ENCODE assay signal across 23 cellular contexts in genomic region chr12:761276-761675, GRCh38. TPM values are rescaled to one million over a fixed set of nuclear protein-coding genes. Genes with fewer than 3 reads are reported as not detected.
DNase-seq lines count a peak whose midpoint lies in the region; ATAC-seq and TF ChIP-seq lines count a peak whose summit lies in the region.
"Had no signal": no experiment of that assay in that cellular context is flagged by ENCODE, and none has a peak within 500 bp of the region (broad histone marks: within the 10 kb centered on the region; RNA-seq: fewer than 3 reads in every experiment).

No MANE protein-coding gene starts in this region.

- no peak for DNase-seq in activated T-cell treated with anti-CD3 and anti-CD28 coated beads, Interleukin-2, amount 50 U/mL, for 72 hours
- no peak for DNase-seq in activated T-cell treated with anti-CD3 and anti-CD28 coated beads for 4 hours
- peak; percentile 33 for DNase-seq in GM23248
- DNase-seq in choroid plexus epithelial cell (ENCODE audit: low read depth): peak; percentile 46
- no peak for DNase-seq in smooth muscle cell (lab: John Stamatoyannopoulos, UW; ENCODE audit: unreplicated experiment)
- DNase-seq in NCI-H1417 treated with DMSO at 0.1 percent for 48 hours (lab: John Stamatoyannopoulos, UW): no peak
- DNase-seq in NCI-H774 (lab: John Stamatoyannopoulos, UW): no peak
- no peak for DNase-seq in anterior cingulate cortex (lab: John Stamatoyannopoulos, UW)
- DNase-seq: activated CD4-positive, CD25-positive, alpha-beta regulatory T cell treated with anti-CD3 and anti-CD28 coated beads, Interleukin-2, amount 50 U/mL, for 72 hours; activated CD8-positive, alpha-beta memory T cell treated with anti-CD3 and anti-CD28 coated beads for 24 hours; activated naive CD4-positive, alpha-beta T cell treated with anti-CD3 and anti-CD28 coated beads, Interleukin-2, amount 10 ng/mL, durations not matched to agents 7 days and 5 days; foreskin fibroblast; heart left ventricle; left cardiac atrium; NCI-H1694 treated with DMSO at 0.1 percent for 48 hours; NCI-H2171; NCI-H524; NK-92 treated with Interleukin-12 subunit alpha and Interleukin-12 subunit beta, amount 100 ng/mL, for 24 hours; psoas muscle; SIG-M5; stimulated activated CD4-positive, alpha-beta T cell treated with anti-CD3 and anti-CD28 coated beads, Interleukin-1b, Interleukin-23, amount 100 ng/mL, for 48 hours; upper lobe of left lung had no signal

- H3K27me3 ChIP-seq in GM23248 (replicated peaks; ENCODE audit: insufficient read depth) (no peaks in the 10 kb centered on the region), smooth muscle cell (ENCODE audit: low read depth) (no peaks in the 10 kb centered on the region)
- H3K27me3 ChIP-seq: heart left ventricle, upper lobe of left lung had no signal

- H3K27me3 Mint-ChIP-seq in activated T-cell treated with anti-CD3 and anti-CD28 coated beads, Interleukin-2, amount 50 U/mL, for 72 hours (ENCODE audit: low read depth): no peaks in the 10 kb centered on the region
- H3K27me3 Mint-ChIP-seq: activated naive CD4-positive, alpha-beta T cell treated with anti-CD3 and anti-CD28 coated beads, Interleukin-2, amount 10 ng/mL, durations not matched to agents 7 days and 5 days had no signal

- TF ChIP-seq CTCF in choroid plexus epithelial cell (conservative IDR thresholded peaks at IDR 0.05; ENCODE audit: low read depth, low read length) (no peak), smooth muscle cell (IDR thresholded peaks at IDR 0.05; ENCODE audit: borderline replicate concordance, insufficient read depth, poor library complexity, severe bottlenecking) (no peak)

- H3K4me3 ChIP-seq in GM23248 (peak overlapping the region; percentile 13; the same call in 1 of the 2 replicates), choroid plexus epithelial cell (ENCODE audit: low read depth, low read length) (no peak overlapping the region), smooth muscle cell (no peak overlapping the region)
- H3K4me3 ChIP-seq: heart left ventricle, psoas muscle, skin epidermis, upper lobe of left lung had no signal

- WGBS in GM23248 (ENCODE audit: low coverage in 1 of 2, low lambda C conversion rate in 2 of 2, missing lambda C conversion rate in 2 of 2), 2 experiments: 4 to 13% methylated on average over 1 of the region's 1 CpG
- 90% methylated on average over 1 of the region's 1 CpG for WGBS in smooth muscle cell (ENCODE audit: low lambda C conversion rate)

- no peaks in the 10 kb centered on the region for H3K9me3 Mint-ChIP-seq in activated T-cell treated with anti-CD3 and anti-CD28 coated beads, Interleukin-2, amount 50 U/mL, for 72 hours
- H3K9me3 Mint-ChIP-seq: activated naive CD4-positive, alpha-beta T cell treated with anti-CD3 and anti-CD28 coated beads, Interleukin-2, amount 10 ng/mL, durations not matched to agents 7 days and 5 days had no signal

- H3K9me3 ChIP-seq in GM23248 (ENCODE audit: low read depth) (no peaks in the 10 kb centered on the region), smooth muscle cell (replicated peaks; ENCODE audit: low read depth) (no peaks in the 10 kb centered on the region)
- H3K9me3 ChIP-seq: heart left ventricle, psoas muscle, upper lobe of left lung had no signal

- 0 out of 2 replicates have a peak, but pooled peaks cover 3% of the 10 kb centered on the region for H3K36me3 ChIP-seq in GM23248 (ENCODE audit: low read depth)
- no peaks in the 10 kb centered on the region for H3K36me3 ChIP-seq in smooth muscle cell (ENCODE audit: low read depth)

- H3F3A ChIP-seq in GM23248 (ENCODE audit: insufficient read depth) (peaks cover 11% of the 10 kb centered on the region; the same call in 1 of the 2 replicates), smooth muscle cell (ENCODE audit: low read depth) (peaks cover 4% of the 10 kb centered on the region)

- H3K27ac Mint-ChIP-seq in activated T-cell treated with anti-CD3 and anti-CD28 coated beads, Interleukin-2, amount 50 U/mL, for 72 hours: peak overlapping the region; percentile 93
- H3K27ac Mint-ChIP-seq: activated naive CD4-positive, alpha-beta T cell treated with anti-CD3 and anti-CD28 coated beads, Interleukin-2, amount 10 ng/mL, durations not matched to agents 7 days and 5 days had no signal

- H3K36me3 Mint-ChIP-seq in activated T-cell treated with anti-CD3 and anti-CD28 coated beads, Interleukin-2, amount 50 U/mL, for 72 hours (ENCODE audit: insufficient read depth in 2 of 2): peaks cover 6 to 18% of the 10 kb centered on the region in 2 donors

- H3K27ac ChIP-seq in GM23248: no peak overlapping the region
- no peak overlapping the region for H3K27ac ChIP-seq in smooth muscle cell (ENCODE audit: low read depth)
- H3K27ac ChIP-seq: heart left ventricle, psoas muscle, skin epidermis, upper lobe of left lung had no signal

- H3K4me1 ChIP-seq in GM23248 (ENCODE audit: insufficient read depth) (peaks cover 30% of the 10 kb centered on the region), smooth muscle cell (ENCODE audit: low read depth) (peaks cover 11% of the 10 kb centered on the region)

- ATAC-seq in activated T-cell treated with anti-CD3 and anti-CD28 coated beads, Interleukin-2, amount 50 U/mL, for 72 hours (replicated peaks in 1 of 2): no peak
- ATAC-seq: heart left ventricle, left cardiac atrium, psoas muscle had no signal

- H2AFZ ChIP-seq in GM23248 (no peak overlapping the region), smooth muscle cell (ENCODE audit: low read depth) (no peak overlapping the region)

- H3K9ac ChIP-seq in GM23248: 0 out of 2 replicates have a peak overlapping the region, but pooled peaks have one; percentile 1
- H3K9ac ChIP-seq in smooth muscle cell (ENCODE audit: low read depth): no peak overlapping the region

- peak overlapping the region; percentile 36 for H3K4me2 ChIP-seq in GM23248 (ENCODE audit: unreplicated experiment)
- H3K4me2 ChIP-seq in smooth muscle cell: peak overlapping the region; percentile 15

- peaks cover 79% of the 10 kb centered on the region for H3K4me1 Mint-ChIP-seq in activated T-cell treated with anti-CD3 and anti-CD28 coated beads, Interleukin-2, amount 50 U/mL, for 72 hours (ENCODE audit: low read depth)

- H4K20me1 ChIP-seq in GM23248 (ENCODE audit: insufficient read depth): peaks cover 20% of the 10 kb centered on the region; the same call in 1 of the 2 replicates
- H4K20me1 ChIP-seq in smooth muscle cell (ENCODE audit: low read depth): peaks cover 97% of the 10 kb centered on the region

- in situ Hi-C loops in GM23248 (cut with MboI): no loop called here

- no peaks in the 10 kb centered on the region for H3K9me2 ChIP-seq in GM23248 (ENCODE audit: insufficient read depth)

- H3K79me2 ChIP-seq in GM23248 (ENCODE audit: insufficient read depth): peaks cover 100% of the 10 kb centered on the region
- peaks cover 100% of the 10 kb centered on the region for H3K79me2 ChIP-seq in smooth muscle cell (ENCODE audit: low read depth)

- H3K4me3 Mint-ChIP-seq in activated T-cell treated with anti-CD3 and anti-CD28 coated beads, Interleukin-2, amount 50 U/mL, for 72 hours: peak overlapping the region; percentile 50 to 71
- H3K4me3 Mint-ChIP-seq: activated naive CD4-positive, alpha-beta T cell treated with anti-CD3 and anti-CD28 coated beads, Interleukin-2, amount 10 ng/mL, durations not matched to agents 7 days and 5 days had no signal

RNA-seq across cellular contexts. Expression of gene WNK1, which starts 8.9 kb away (rescaled TPM):
- total RNA-seq in activated T-cell treated with anti-CD3 and anti-CD28 coated beads, Interleukin-2, amount 50 U/mL, for 72 hours: 100 to 1,000 TPM; 177 to 213 TPM
- total RNA-seq in GM23248 (2014; rRNA removed; shearing (Covaris generic)): 41.5 and 55.6 TPM in 2 replicates
- polyA plus RNA-seq in GM23248 (2016; fragmentation: Nextera tagmentation; extraction: Ambion mirVana) (47.2 and 51.6 TPM in 2 replicates), smooth muscle cell (42.2 and 62.5 TPM in 2 replicates)
- 95.0 and 104 TPM in 2 replicates for total RNA-seq in smooth muscle cell

Comparison
In these comparisons a context has a peak if more than half of its experiments do, and no peak if none do; other contexts are left out.
1. DNase-seq: peak in GM23248 (single experiment) and choroid plexus epithelial cell (single experiment); none in activated T-cell treated with anti-CD3 and anti-CD28 coated beads, Interleukin-2, amount 50 U/mL, for 72 hours (0 of 2), activated T-cell treated with anti-CD3 and anti-CD28 coated beads for 4 hours (single experiment), smooth muscle cell (single experiment), NCI-H1417 treated with DMSO at 0.1 percent for 48 hours (single experiment), NCI-H774 (single experiment) and anterior cingulate cortex (0 of 58).